Comparison of ENCODE assay signal across 6 cellular contexts in genomic region chr18:13476312-13476711, GRCh38.
DNase-seq lines count a peak whose midpoint lies in the region; ATAC-seq, FAIRE-seq and TF ChIP-seq lines count a peak whose summit lies in the region.
"Not testable (repeated sequence)": the region's sequence is repeated elsewhere in the genome, so short reads cannot be mapped to it uniquely, and the experiment has no call there.

No MANE protein-coding gene starts in this region.

- not testable (repeated sequence) for TF ChIP-seq RAD21 in HepG2 (CRISPR knock-in tag; IDR thresholded peaks at IDR 0.05)

- not testable (repeated sequence) for DNase-seq in CD4-positive, CD25-positive, alpha-beta regulatory T cell; WTC11 (ENCODE audit: low spot score); HepG2 (ENCODE audit: low spot score)
- peak in 1 of 2 donors; percentile 28 for DNase-seq in ascending aorta (ENCODE audit: low spot score in 2 of 2)
- peak; percentile 3 to 9 for DNase-seq in aorta

- not testable (repeated sequence) for H3K4me3 Mint-ChIP-seq in CD4-positive, CD25-positive, alpha-beta regulatory T cell; WTC11

- in situ Hi-C loops in HepG2 (cut with HindIII; ENCODE audit: extremely low pct_ligation_motif_present, low pct_unique_long_range_greater_than_20kb), result not testable (repeated sequence)

- intact Hi-C loops in ascending aorta (cut with DNase I); HepG2 (cut with micrococcal nuclease; ENCODE audit: unreplicated experiment); aorta (cut with DNase I): not testable (repeated sequence)

- not testable (repeated sequence) for H4K20me1 ChIP-seq in HepG2 (ENCODE audit: insufficient read depth, low read length)

- FAIRE-seq in HepG2 (lab: Jason Lieb, UNC), result not testable (repeated sequence)

- H3K9me3 ChIP-seq in CD4-positive, CD25-positive, alpha-beta regulatory T cell (ENCODE audit: control insufficient read depth in 2 of 2, low read length in 2 of 2); HEK293 (ENCODE audit: control insufficient read depth, insufficient read depth, low read depth, low read length); ascending aorta; HepG2 (ENCODE audit: low read length); aorta (ENCODE audit: control insufficient read depth, low read length): not testable (repeated sequence)

- peak overlapping the region; percentile 30 for H3K27ac ChIP-seq in CD4-positive, CD25-positive, alpha-beta regulatory T cell (ENCODE audit: insufficient read depth, low read length, poor library complexity, severe bottlenecking)
- not testable (repeated sequence) for H3K27ac ChIP-seq in HEK293 (ENCODE audit: extremely low read depth, low read depth, low read length); HepG2 (ENCODE audit: extremely low read length, insufficient read depth, low read length); aorta (ENCODE audit: low read depth in 1 of 2, low read length in 2 of 2)
- H3K27ac ChIP-seq in ascending aorta, result peak overlapping the region; percentile 59 to 73

- TF ChIP-seq EP300 in HepG2 (IDR thresholded peaks at IDR 0.05; ENCODE audit: low read depth in 2 of 2, low read length in 2 of 2); HepG2 (CRISPR knock-in tag; IDR thresholded peaks at IDR 0.05; ENCODE audit: borderline replicate concordance): not testable (repeated sequence)

- not testable (repeated sequence) for H3K4me3 ChIP-seq in CD4-positive, CD25-positive, alpha-beta regulatory T cell (ENCODE audit: low read depth, low read length); HEK293 (ENCODE audit: low read depth, low read length); ascending aorta; HepG2 (replicated peaks in 1 of 3; ENCODE audit: insufficient read depth in 1 of 3, low read depth in 2 of 3, low read length in 3 of 3); aorta (ENCODE audit: low read length in 2 of 2)

- not testable (repeated sequence) for H3K9ac ChIP-seq in HepG2 (ENCODE audit: insufficient read depth, low read depth, low read length)

- not testable (repeated sequence) for H3K27me3 Mint-ChIP-seq in CD4-positive, CD25-positive, alpha-beta regulatory T cell; WTC11 (ENCODE audit: low read depth)

- not testable (repeated sequence) for H3K9me3 Mint-ChIP-seq in CD4-positive, CD25-positive, alpha-beta regulatory T cell
- H3K9me3 Mint-ChIP-seq in WTC11, result peaks cover 19% of the 10 kb centered on the region

- peaks cover 48% of the 10 kb centered on the region for H3K36me3 Mint-ChIP-seq in CD4-positive, CD25-positive, alpha-beta regulatory T cell
- H3K36me3 Mint-ChIP-seq in WTC11, result peaks cover 11% of the 10 kb centered on the region

- peaks cover 36% of the 10 kb centered on the region for H3K36me3 ChIP-seq in CD4-positive, CD25-positive, alpha-beta regulatory T cell (ENCODE audit: control insufficient read depth, insufficient read depth, low read length)
- H3K36me3 ChIP-seq in HEK293 (ENCODE audit: control insufficient read depth in 2 of 2, insufficient read depth in 1 of 2, low read length in 2 of 2); ascending aorta; HepG2 (replicated peaks in 1 of 2; ENCODE audit: control insufficient read depth in 1 of 2, insufficient read depth in 2 of 2, low read length in 2 of 2); aorta (ENCODE audit: control insufficient read depth in 1 of 2, insufficient read depth in 2 of 2, low read length in 1 of 2): not testable (repeated sequence)

- H3K27me3 ChIP-seq in CD4-positive, CD25-positive, alpha-beta regulatory T cell (ENCODE audit: control insufficient read depth, insufficient read depth, low read length); ascending aorta; HepG2 (ENCODE audit: control insufficient read depth in 1 of 2, insufficient read depth in 2 of 2, low read length in 2 of 2); aorta (ENCODE audit: control insufficient read depth in 1 of 2, insufficient read depth in 2 of 2, low read length in 1 of 2): not testable (repeated sequence)

- ATAC-seq in CD4-positive, CD25-positive, alpha-beta regulatory T cell (ENCODE audit: low read depth in 2 of 2); WTC11; HepG2; aorta (ENCODE audit: low FRiP score): not testable (repeated sequence)

- H2AFZ ChIP-seq in HepG2 (ENCODE audit: low read length), result not testable (repeated sequence)

- peaks cover 5 to 80% (median 46%) of the 10 kb centered on the region in 4 donors for H3K4me1 Mint-ChIP-seq in CD4-positive, CD25-positive, alpha-beta regulatory T cell
- peaks cover 14% of the 10 kb centered on the region for H3K4me1 Mint-ChIP-seq in WTC11

- not testable (repeated sequence) for BruUV-seq in HepG2 (replicated peaks; lab: Mats Ljungman, UMichigan)

- 96% methylated on average over 4 of the region's 4 CpGs for WGBS in HepG2 (ENCODE audit: low lambda C conversion rate)
- WGBS in aorta, 2 donors, result 97% methylated on average over 4 of the region's 4 CpGs

- CTCF ChIA-PET in HEK293 (lab: Yijun Ruan, JAX); WTC11 (lab: Charles Lee); HepG2 (lab: Yijun Ruan, JAX; ENCODE audit: low intra/inter-chr PET ratio, low total read pairs): not testable (repeated sequence)

- H3K27ac Mint-ChIP-seq in CD4-positive, CD25-positive, alpha-beta regulatory T cell, result peak overlapping the region in 1 of 3 donors; percentile 21
- not testable (repeated sequence) for H3K27ac Mint-ChIP-seq in WTC11

- not testable (repeated sequence) for H3K4me2 ChIP-seq in HepG2 (ENCODE audit: low read depth, low read length)

- H3K79me2 ChIP-seq in HepG2 (ENCODE audit: insufficient read depth, low read length), result not testable (repeated sequence)

- H3K4me1 ChIP-seq in CD4-positive, CD25-positive, alpha-beta regulatory T cell (ENCODE audit: control insufficient read depth, insufficient read depth, low read length, poor library complexity, severe bottlenecking); aorta (ENCODE audit: control insufficient read depth in 1 of 2, insufficient read depth in 2 of 2, low read length in 2 of 2): not testable (repeated sequence)
- H3K4me1 ChIP-seq in HEK293 (ENCODE audit: control insufficient read depth, insufficient read depth, low read length), result peaks cover 10% of the 10 kb centered on the region
- peaks cover 0 to 13% of the 10 kb centered on the region in 2 donors for H3K4me1 ChIP-seq in ascending aorta
- peaks cover 56% of the 10 kb centered on the region for H3K4me1 ChIP-seq in HepG2 (ENCODE audit: insufficient read depth, low read length)

- not testable (repeated sequence) for TF ChIP-seq POLR2A in HepG2 (IDR thresholded peaks at IDR 0.05; ENCODE audit: insufficient read depth in 1 of 2, low read depth in 2 of 2, low read length in 2 of 2)

- not testable (repeated sequence) for TF ChIP-seq CTCF in HEK293 (tag by site-specific recombination; IDR thresholded peaks at IDR 0.05); WTC11 (IDR thresholded peaks at IDR 0.05); ascending aorta (IDR thresholded peaks at IDR 0.05); HepG2 (CRISPR knock-in tag; IDR thresholded peaks at IDR 0.05)

- POLR2A ChIA-PET in HEK293 (lab: Yijun Ruan, JAX); WTC11 (lab: Charles Lee); HepG2 (lab: Yijun Ruan, JAX): not testable (repeated sequence)

TF ChIP-seq in HEK293, 187 proteins besides CTCF, POLR2A, EP300 and RAD21:
- peak; percentile 73 for TF ChIP-seq ZNF121 (tag by site-specific recombination; IDR thresholded peaks at IDR 0.05)
TF ChIP-seq in HEK293: peak in this region for 1; not testable (repeated sequence) for 186.

TF ChIP-seq in WTC11, 78 proteins besides CTCF, POLR2A, EP300 and RAD21:
- TF ChIP-seq ZNF121 (CRISPR knock-in tag; IDR thresholded peaks at IDR 0.05), result peak; percentile 76; the same call in 1 of the 2 replicates

TF ChIP-seq in HepG2, 621 proteins besides CTCF, POLR2A, EP300 and RAD21:
- TF ChIP-seq ZNF121 (CRISPR knock-in tag; IDR thresholded peaks at IDR 0.05), result peak; percentile 65
